Comparison of ENCODE assay signal across 8 cellular contexts in the genomic region with DNA sequence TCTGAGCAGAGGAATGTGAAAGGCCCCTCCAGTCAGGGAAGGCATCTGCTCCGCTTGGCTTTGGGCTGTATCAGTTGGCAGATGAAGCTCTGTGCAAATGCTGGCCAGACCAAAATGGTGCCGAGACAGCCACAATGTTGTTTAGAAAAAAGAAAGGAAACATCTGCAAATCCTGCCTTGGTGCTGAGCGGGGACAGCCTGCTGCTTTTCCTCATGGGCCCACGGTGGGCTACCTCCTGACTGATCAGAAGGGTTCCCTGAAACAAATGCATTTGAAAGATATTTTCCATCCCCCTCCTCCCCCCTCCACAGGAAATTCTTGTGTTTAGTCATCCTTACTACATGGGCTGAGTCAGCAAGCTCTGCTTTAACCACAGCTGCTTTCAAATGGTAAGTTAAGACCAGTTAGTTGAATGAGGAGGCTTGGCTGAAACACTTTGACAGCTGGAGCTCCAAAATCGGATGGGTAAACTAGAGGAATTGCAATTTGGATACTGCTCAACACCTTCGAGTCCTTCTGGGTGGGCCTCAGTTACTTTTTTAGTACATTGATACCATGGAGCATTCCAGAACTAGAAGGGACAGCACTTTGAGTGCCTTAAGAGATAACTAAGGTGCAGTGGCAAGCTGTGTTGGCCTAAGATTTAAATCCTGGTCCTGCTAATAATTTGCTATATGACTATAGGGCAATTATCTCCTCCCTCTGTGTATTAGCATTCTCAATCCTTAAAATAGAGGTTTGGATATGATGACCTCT. TPM values are rescaled to one million over a fixed set of nuclear protein-coding genes. Genes with fewer than 3 reads are reported as not detected.
DNase-seq lines count a peak whose midpoint lies in the region; ATAC-seq and TF ChIP-seq lines count a peak whose summit lies in the region.

No MANE protein-coding gene starts in this region.

- ATAC-seq in GM18867 (IDR thresholded peaks at IDR 0.05; ENCODE audit: unreplicated experiment): peak; percentile 94
- ATAC-seq in HG03064 (IDR thresholded peaks at IDR 0.05; ENCODE audit: low read depth, unreplicated experiment): peak; percentile 92

- POLR2A ChIA-PET in RWPE1 (lab: Yijun Ruan, JAX; ENCODE audit: low non-redundant PET): no interaction called here

- peak overlapping the region; percentile 81 for H3K27ac ChIP-seq in RWPE1

- CTCF ChIA-PET in RWPE1 (lab: Yijun Ruan, JAX): no interaction called here

- TF ChIP-seq CTCF in RWPE1 (conservative IDR thresholded peaks at IDR 0.05; ENCODE audit: low read depth): no peak
- no peak for TF ChIP-seq CTCF in fibroblast of the aortic adventitia (IDR thresholded peaks at IDR 0.05; ENCODE audit: insufficient read depth, low read length)

- DNase-seq in AG08395 (ENCODE audit: low spot score) (peak; percentile 92), RWPE1 (ENCODE audit: low spot score) (peak; percentile 83), fibroblast of the aortic adventitia (ENCODE audit: low read depth) (peak; percentile 85), nucleus accumbens (lab: John Stamatoyannopoulos, UW) (no peak), Ammon's horn (ENCODE audit: low spot score) (no peak)
- no peak for DNase-seq in effector CD8-positive, alpha-beta T cell (lab: John Stamatoyannopoulos, UW)

- no peak overlapping the region for H3K4me3 ChIP-seq in fibroblast of the aortic adventitia (ENCODE audit: low read depth, low read length)

RNA-seq across cellular contexts. Expression of a gene that starts 36.0 kb away (rescaled TPM):
- total RNA-seq in fibroblast of the aortic adventitia (ENCODE audit: low replicate concordance): 0.09 TPM in 1 of 2 replicates, not detected in the other

Comparison
In these comparisons a context has a peak if more than half of its experiments do, and no peak if none do; other contexts are left out.
1. DNase-seq: peak in AG08395 (single experiment), RWPE1 (single experiment) and fibroblast of the aortic adventitia (single experiment); none in nucleus accumbens (0 of 56), Ammon's horn (single experiment) and effector CD8-positive, alpha-beta T cell (single experiment).